10 cellular contexts compared by ENCODE assay signal in genomic region chr2:231110551-231110950, GRCh38. TPM values are rescaled to one million over a fixed set of nuclear protein-coding genes. Genes with fewer than 3 reads are reported as not detected.
DNase-seq lines count a peak whose midpoint lies in the region; ATAC-seq and TF ChIP-seq lines count a peak whose summit lies in the region.
"Had no signal": no experiment of that assay in that cellular context is flagged by ENCODE, and none has a peak within 500 bp of the region (broad histone marks: within the 10 kb centered on the region; RNA-seq: fewer than 3 reads in every experiment).

No MANE protein-coding gene starts in this region.

- intact Hi-C loops in right cardiac atrium (cut with DNase I): no loop called here
- intact Hi-C loops in tibial artery (cut with DNase I; ENCODE audit: low total_unique reads): no loop called here

- H3K4me3 ChIP-seq in right cardiac atrium (ENCODE audit: low read length) (no peak overlapping the region), tibial artery (no peak overlapping the region)

- TF ChIP-seq CTCF in tibial artery (IDR thresholded peaks at IDR 0.05): peak; percentile 27 to 47

- H3K4me1 ChIP-seq in right cardiac atrium (ENCODE audit: control insufficient read depth, insufficient read depth, low read length) (no peaks in the 10 kb centered on the region), tibial artery (peaks cover 0 to 14% (median 0%) of the 10 kb centered on the region in 4 donors)

- WGBS in right cardiac atrium: 28% methylated on average over 1 of the region's 1 CpG

- ATAC-seq in right cardiac atrium (peak; percentile 60 to 74), GM18511 (IDR thresholded peaks at IDR 0.05; ENCODE audit: unreplicated experiment) (no peak)

- H3K27ac ChIP-seq in right cardiac atrium (ENCODE audit: low read length) (no peak overlapping the region), tibial artery (no peak overlapping the region)

- H3K9me3 ChIP-seq in right cardiac atrium (ENCODE audit: control insufficient read depth, low read length): no peaks in the 10 kb centered on the region
- H3K9me3 ChIP-seq in tibial artery: no peaks in the 10 kb centered on the region

- DNase-seq in HT1080 (ENCODE audit: low read depth): peak; percentile 27
- peak; percentile 37 for DNase-seq in astrocyte of the hippocampus (ENCODE audit: low read depth, low spot score)
- DNase-seq in right cardiac atrium: no peak
- DNase-seq in tibial artery: no peak
- DNase-seq in activated gamma-delta T cell treated with Interleukin-2 at 50 U/mL for 16 hours: no peak
- no peak for DNase-seq in KG1 (lab: John Stamatoyannopoulos, UW)
- DNase-seq: activated gamma-delta T cell, NCI-H2081 treated with DMSO at 0.1 percent for 48 hours, SIG-M5 had no signal

- peaks cover 6 to 10% (median 10%) of the 10 kb centered on the region in 3 donors for H3K36me3 ChIP-seq in tibial artery

- H3K27me3 ChIP-seq in right cardiac atrium (ENCODE audit: control insufficient read depth, insufficient read depth) (no peaks in the 10 kb centered on the region), tibial artery (no peaks in the 10 kb centered on the region)

RNA-seq across cellular contexts. Expression of gene HTR2B, which starts 14.3 kb away (rescaled TPM):
- total RNA-seq in HT1080 (2014; rRNA removed; shearing (Covaris generic)): not detected in 2 replicates
- not detected in 2 replicates for polyA plus RNA-seq in HT1080 (2015; cell fraction: cytosol; rRNA removed)
- polyA plus RNA-seq in HT1080 (2015; cell fraction: nucleus; rRNA removed): not detected in 2 replicates
- total RNA-seq in right cardiac atrium: 10 to 100 TPM in 1 of 4 donors, 1 to 10 TPM in 3; 4.3 to 11.9 (median 8.0) TPM
- 2.3 TPM for polyA plus RNA-seq in right cardiac atrium

RNA-seq across cellular contexts. Expression of gene PSMD1, which starts 53.9 kb away (rescaled TPM):
- 117 and 150 TPM in 2 replicates for total RNA-seq in HT1080 (2014; rRNA removed; shearing (Covaris generic))
- 84.1 and 101 TPM in 2 replicates for polyA plus RNA-seq in HT1080 (2015; cell fraction: cytosol; rRNA removed)
- 184 and 210 TPM in 2 replicates for polyA plus RNA-seq in HT1080 (2015; cell fraction: nucleus; rRNA removed)
- 10 to 100 TPM; 77.4 to 88.6 (median 83.2) TPM for total RNA-seq in right cardiac atrium
- polyA plus RNA-seq in right cardiac atrium: 35.6 TPM

Comparison
In these comparisons a context has a peak if more than half of its experiments do, and no peak if none do; other contexts are left out.
1. DNase-seq: peak in HT1080 (single experiment) and astrocyte of the hippocampus (single experiment); none in right cardiac atrium (0 of 3), tibial artery (0 of 2), activated gamma-delta T cell treated with Interleukin-2 at 50 U/mL for 16 hours (single experiment) and KG1 (single experiment).